ENCODE assay signal across 9 cellular contexts in genomic region chr3:186241910-186242821, GRCh38.
A peak's percentile ranks its signal among the peaks of the same experiment; 100 is the strongest.
DNase-seq lines count a peak whose midpoint lies in the region; ATAC-seq, FAIRE-seq and TF ChIP-seq lines count a peak whose summit lies in the region.
"Had no signal": no experiment of that assay in that cellular context is flagged by ENCODE, and none has a peak within 500 bp of the region (broad histone marks: within the 10 kb centered on the region; RNA-seq: fewer than 3 reads in every experiment).

No MANE protein-coding gene starts in this region.

- TF ChIP-seq CTCF in A549 (IDR thresholded peaks at IDR 0.05) = peak; percentile 65
- peak; percentile 80 for TF ChIP-seq CTCF in GM13977 (IDR thresholded peaks at IDR 0.05; ENCODE audit: extremely low read depth, insufficient read depth, missing control alignments)
- TF ChIP-seq CTCF in epithelial cell of proximal tubule (conservative IDR thresholded peaks at IDR 0.05; ENCODE audit: low read depth, low read length) = peak; percentile 73

- H3K9me3 Mint-ChIP-seq in stimulated activated naive CD8-positive, alpha-beta T cell treated with anti-CD3 and anti-CD28 coated beads, Interleukin-15, amount 100 ng/mL, for 72 hours = no peaks in the 10 kb centered on the region

- H3K27me3 Mint-ChIP-seq in stimulated activated naive CD8-positive, alpha-beta T cell treated with anti-CD3 and anti-CD28 coated beads, Interleukin-15, amount 100 ng/mL, for 72 hours = peaks cover 24% of the 10 kb centered on the region

- no peak for TF ChIP-seq EP300 in A549 (IDR thresholded peaks at IDR 0.05)

- peak overlapping the region; percentile 90 to 93 for H3K27ac ChIP-seq in A549
- no peak overlapping the region for H3K27ac ChIP-seq in mucosa of rectum (ENCODE audit: low read depth in 2 of 2, low read length in 2 of 2)

- no peaks in the 10 kb centered on the region for H3K9me3 ChIP-seq in A549
- H3K9me3 ChIP-seq in mucosa of rectum (ENCODE audit: control insufficient read depth in 2 of 2, low read length in 2 of 2) = no peaks in the 10 kb centered on the region
- H3K9me3 ChIP-seq: HAP-1 had no signal

- peak overlapping the region; percentile 17 to 30 for H3K4me3 Mint-ChIP-seq in stimulated activated naive CD8-positive, alpha-beta T cell treated with anti-CD3 and anti-CD28 coated beads, Interleukin-15, amount 100 ng/mL, for 72 hours

- peak; percentile 32 for FAIRE-seq in A549 (lab: Jason Lieb, UNC)

- DNase-seq in A549 (ENCODE audit: low read depth in 1 of 2, low spot score in 1 of 2) (peak; percentile 92), GM13977 (ENCODE audit: low spot score) (peak; percentile 72), NCI-H2029 treated with DMSO at 0.1 percent for 48 hours (lab: John Stamatoyannopoulos, UW) (peak; percentile 17), epithelial cell of proximal tubule (ENCODE audit: low read depth) (peak; percentile 26)
- peak; percentile 55 to 64 for DNase-seq in activated CD4-positive, alpha-beta T cell treated with anti-CD3 and anti-CD28 coated beads, Interleukin-2, amount 50 U/mL, for 48 hours
- peak; percentile 56 to 79 for DNase-seq in stimulated activated naive CD8-positive, alpha-beta T cell treated with anti-CD3 and anti-CD28 coated beads, Interleukin-15, amount 100 ng/mL, for 72 hours

- 3% methylated on average over 10 of the region's 21 CpGs for WGBS in A549 (ENCODE audit: missing lambda C conversion rate)

- peaks cover 15% of the 10 kb centered on the region for H3K4me1 Mint-ChIP-seq in stimulated activated naive CD8-positive, alpha-beta T cell treated with anti-CD3 and anti-CD28 coated beads, Interleukin-15, amount 100 ng/mL, for 72 hours

- CTCF ChIA-PET in A549 (lab: Yijun Ruan, JAX) = interaction anchor here (0.6 to 5.4 kb wide), 45 partner anchors 8 to 581 kb away, joined by 3 to 36 read pairs (median 4); no protein-coding TSS in a partner anchor

- no peaks in the 10 kb centered on the region for H3K36me3 ChIP-seq in mucosa of rectum (ENCODE audit: control insufficient read depth in 2 of 2, insufficient read depth in 2 of 2, low read length in 2 of 2)
- H3K36me3 ChIP-seq: HAP-1 had no signal

- TF ChIP-seq RAD21 in A549 (conservative IDR thresholded peaks at IDR 0.05 in 1 of 2, IDR thresholded peaks at IDR 0.05 in 1 of 2) = peak; percentile 64 to 69

- TF ChIP-seq POLR2A in A549 (IDR thresholded peaks at IDR 0.05; ENCODE audit: low read length) = peak; percentile 37; the same call in 1 of the 2 replicates

- H3K4me1 ChIP-seq in A549 (peaks cover 12% of the 10 kb centered on the region), mucosa of rectum (ENCODE audit: control insufficient read depth in 2 of 2, insufficient read depth in 2 of 2, low read length in 2 of 2) (peaks cover 0 to 3% of the 10 kb centered on the region in 2 donors)
- H3K4me1 ChIP-seq: HAP-1 had no signal

- no peaks in the 10 kb centered on the region for H3K27me3 ChIP-seq in mucosa of rectum (ENCODE audit: control insufficient read depth in 2 of 2, insufficient read depth in 2 of 2, low read length in 2 of 2)

- peak overlapping the region; percentile 44 to 51 for H3K27ac Mint-ChIP-seq in stimulated activated naive CD8-positive, alpha-beta T cell treated with anti-CD3 and anti-CD28 coated beads, Interleukin-15, amount 100 ng/mL, for 72 hours

- peak overlapping the region; percentile 51 for H3K4me3 ChIP-seq in A549
- H3K4me3 ChIP-seq in epithelial cell of proximal tubule (ENCODE audit: low read depth, low read length) = peak overlapping the region; percentile 43
- H3K4me3 ChIP-seq in mucosa of rectum (ENCODE audit: low read length in 2 of 2) = peak overlapping the region; percentile 19 to 43
- H3K4me3 ChIP-seq: HAP-1 had no signal

- no peak overlapping the region for H3K9ac ChIP-seq in mucosa of rectum (ENCODE audit: low read depth in 1 of 2, low read length in 2 of 2)

- in situ Hi-C loops in GM13977 (cut with MboI; ENCODE audit: low pct_unique_long_range_greater_than_20kb, low sequenced_read_pairs, unreplicated experiment) = no loop called here

- POLR2A ChIA-PET in A549 (lab: Yijun Ruan, JAX) = interaction anchor here (0.6 to 2.3 kb wide), 6 partner anchors 133 to 277 kb away, joined by 3 to 11 read pairs (median 3); partner anchors contain the start of gene ETV5

- H3K4me2 ChIP-seq in A549 = peak overlapping the region; percentile 83

- ATAC-seq in A549 (peak; percentile 99 to 100), HG02852 (IDR thresholded peaks at IDR 0.05; ENCODE audit: unreplicated experiment) (peak; percentile 84)
- ATAC-seq in stimulated activated naive CD8-positive, alpha-beta T cell treated with anti-CD3 and anti-CD28 coated beads, Interleukin-15, amount 100 ng/mL, for 72 hours = peak; percentile 98

TF ChIP-seq in A549, 52 proteins besides CTCF, POLR2A, EP300 and RAD21:
- TF ChIP-seq MAFK (IDR thresholded peaks at IDR 0.05; ENCODE audit: partially characterized antibody) (peak; percentile 93), MAX (IDR thresholded peaks at IDR 0.05) (peak; percentile 83), PHF8 (IDR thresholded peaks at IDR 0.05; ENCODE audit: borderline replicate concordance, low read depth) (0 out of 2 replicates have a peak, but pooled peaks have one; percentile 27), HES2 (IDR thresholded peaks at IDR 0.05) (no peak), KDM5A (IDR thresholded peaks at IDR 0.05) (peak; percentile 46; the same call in 1 of the 2 replicates), MYC (IDR thresholded peaks at IDR 0.05; ENCODE audit: borderline replicate concordance, low read length) (peak; percentile 80), NFE2L2 (conservative IDR thresholded peaks at IDR 0.05; ENCODE audit: low read length) (peak; percentile 66; the same call in 1 of the 2 replicates), JUN (IDR thresholded peaks at IDR 0.05) (0 out of 5 replicates have a peak, but pooled peaks of 1 of the 2 experiments have one; percentile 42), SMC3 (IDR thresholded peaks at IDR 0.05) (peak; percentile 66), FOSL2 (IDR thresholded peaks at IDR 0.05) (no peak; the same call in 1 of the 2 replicates), FOSL2 (CRISPR knock-in tag; IDR thresholded peaks at IDR 0.05) (peak; percentile 79), HOXB13 (CRISPR knock-in tag; IDR thresholded peaks at IDR 0.05; ENCODE audit: low read depth) (no peak)

Comparison
In these comparisons a context has a peak if more than half of its experiments do, and no peak if none do; other contexts are left out.
1. DNase-seq: peak in every context shown above with its lines; median percentile 92 in A549; 72 in GM13977; 68 in stimulated activated naive CD8-positive, alpha-beta T cell treated with anti-CD3 and anti-CD28 coated beads, Interleukin-15, amount 100 ng/mL, for 72 hours; 60 in activated CD4-positive, alpha-beta T cell treated with anti-CD3 and anti-CD28 coated beads, Interleukin-2, amount 50 U/mL, for 48 hours; 26 in epithelial cell of proximal tubule; 17 in NCI-H2029 treated with DMSO at 0.1 percent for 48 hours.
2. H3K27ac ChIP-seq: peak in A549 (2 of 2); none in mucosa of rectum (0 of 2).
3. Peak in every context shown above with its lines, with median percentiles within 50 percentile points of each other: ATAC-seq, H3K4me3 ChIP-seq and CTCF ChIP-seq.